In the genomic region with DNA sequence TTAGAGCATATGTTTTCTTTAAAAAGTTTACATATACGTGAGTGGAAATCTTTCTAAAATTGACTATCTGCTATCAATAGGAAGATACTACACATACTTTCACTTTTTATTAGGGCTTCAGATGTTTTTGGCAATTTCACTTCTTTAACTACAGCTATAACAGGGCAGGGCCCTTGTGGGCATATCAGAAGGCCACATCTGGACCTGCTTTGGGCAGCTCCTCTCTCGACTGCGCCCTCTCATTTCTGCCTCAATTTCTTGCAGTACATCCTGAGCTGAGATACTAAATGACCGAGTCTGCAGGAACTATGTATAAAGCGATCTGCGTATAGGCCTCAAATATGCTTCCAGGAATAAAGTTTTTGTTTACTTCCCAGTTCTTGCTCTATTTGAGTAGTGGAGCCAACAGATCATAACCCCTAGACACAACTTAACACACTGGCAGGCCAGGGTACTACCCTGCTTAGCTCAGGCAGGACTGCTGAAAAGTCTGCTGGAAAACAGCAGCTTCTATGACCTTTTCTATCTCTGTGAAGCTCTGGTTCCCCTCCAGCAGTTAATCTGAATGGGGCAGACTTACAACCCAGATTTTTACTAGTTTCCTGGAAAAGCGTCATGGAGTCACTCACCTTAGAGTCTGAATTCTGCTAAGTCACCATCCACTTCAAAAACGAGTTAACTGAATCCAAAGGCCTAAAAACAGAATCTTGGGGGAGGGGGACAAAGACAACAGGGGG, we compare ENCODE assay signal across 11 cellular contexts. TPM values are rescaled to one million over a fixed set of nuclear protein-coding genes. Genes with fewer than 3 reads are reported as not detected.
DNase-seq lines count a peak whose midpoint lies in the region; ATAC-seq lines count a peak whose summit lies in the region.
"Had no signal": no experiment of that assay in that cellular context is flagged by ENCODE, and none has a peak within 500 bp of the region (broad histone marks: within the 10 kb centered on the region; RNA-seq: fewer than 3 reads in every experiment).

No MANE protein-coding gene starts in this region.

- no peaks in the 10 kb centered on the region for H3K36me3 Mint-ChIP-seq in central memory CD8-positive, alpha-beta T cell (ENCODE audit: insufficient read depth)
- H3K36me3 Mint-ChIP-seq in naive thymus-derived CD8-positive, alpha-beta T cell, result peaks cover 0 to 7% (median 0%) of the 10 kb centered on the region in 3 donors

- peaks cover 23 to 28% of the 10 kb centered on the region in 2 donors for H3K4me1 ChIP-seq in muscle layer of duodenum (ENCODE audit: control insufficient read depth in 1 of 2, insufficient read depth in 2 of 2, low read length in 2 of 2)
- H3K4me1 ChIP-seq: ascending aorta had no signal

- H3K36me3 ChIP-seq in muscle layer of duodenum (ENCODE audit: control insufficient read depth in 1 of 2, insufficient read depth in 2 of 2, low read length in 2 of 2), result no peaks in the 10 kb centered on the region
- H3K36me3 ChIP-seq: ascending aorta had no signal

- no peaks in the 10 kb centered on the region for H3K9me3 ChIP-seq in muscle layer of duodenum (ENCODE audit: control insufficient read depth in 1 of 2, low read length in 2 of 2)
- H3K9me3 ChIP-seq: ascending aorta had no signal

- no peaks in the 10 kb centered on the region for H3K27me3 Mint-ChIP-seq in stimulated activated naive CD8-positive, alpha-beta T cell treated with anti-CD3 and anti-CD28 coated beads, Interleukin-15, amount 100 ng/mL, for 72 hours
- no peaks in the 10 kb centered on the region for H3K27me3 Mint-ChIP-seq in central memory CD8-positive, alpha-beta T cell
- H3K27me3 Mint-ChIP-seq in naive thymus-derived CD8-positive, alpha-beta T cell, result no peaks in the 10 kb centered on the region
- H3K27me3 Mint-ChIP-seq: memory B cell had no signal

- no peaks in the 10 kb centered on the region for H3K9me3 Mint-ChIP-seq in stimulated activated naive CD8-positive, alpha-beta T cell treated with anti-CD3 and anti-CD28 coated beads, Interleukin-15, amount 100 ng/mL, for 72 hours
- H3K9me3 Mint-ChIP-seq in central memory CD8-positive, alpha-beta T cell, result no peaks in the 10 kb centered on the region
- H3K9me3 Mint-ChIP-seq in naive thymus-derived CD8-positive, alpha-beta T cell, result no peaks in the 10 kb centered on the region
- H3K9me3 Mint-ChIP-seq: memory B cell had no signal

- H3K27ac ChIP-seq in muscle layer of duodenum (ENCODE audit: low read length), result peak overlapping the region; percentile 83
- H3K27ac ChIP-seq: ascending aorta had no signal

- H3K4me1 Mint-ChIP-seq in stimulated activated naive CD8-positive, alpha-beta T cell treated with anti-CD3 and anti-CD28 coated beads, Interleukin-15, amount 100 ng/mL, for 72 hours, result peaks cover 46% of the 10 kb centered on the region
- H3K4me1 Mint-ChIP-seq in central memory CD8-positive, alpha-beta T cell, result peaks cover 54% of the 10 kb centered on the region
- H3K4me1 Mint-ChIP-seq in naive thymus-derived CD8-positive, alpha-beta T cell, result peaks cover 27 to 79% (median 47%) of the 10 kb centered on the region in 4 donors

- peak overlapping the region; percentile 42 to 77 for H3K27ac Mint-ChIP-seq in stimulated activated naive CD8-positive, alpha-beta T cell treated with anti-CD3 and anti-CD28 coated beads, Interleukin-15, amount 100 ng/mL, for 72 hours
- peak overlapping the region; percentile 39 for H3K27ac Mint-ChIP-seq in central memory CD8-positive, alpha-beta T cell (ENCODE audit: low read depth)
- peak overlapping the region in 2 of 10 donors; percentile 11 to 36 for H3K27ac Mint-ChIP-seq in naive thymus-derived CD8-positive, alpha-beta T cell
- H3K27ac Mint-ChIP-seq: memory B cell had no signal

- H3K4me3 Mint-ChIP-seq in stimulated activated naive CD8-positive, alpha-beta T cell treated with anti-CD3 and anti-CD28 coated beads, Interleukin-15, amount 100 ng/mL, for 72 hours, result no peak overlapping the region
- no peak overlapping the region for H3K4me3 Mint-ChIP-seq in central memory CD8-positive, alpha-beta T cell
- no peak overlapping the region for H3K4me3 Mint-ChIP-seq in naive thymus-derived CD8-positive, alpha-beta T cell
- H3K4me3 Mint-ChIP-seq: memory B cell had no signal

- no peak for DNase-seq in stimulated activated naive CD8-positive, alpha-beta T cell treated with anti-CD3 and anti-CD28 coated beads, Interleukin-15, amount 100 ng/mL, for 72 hours
- no peak for DNase-seq in stimulated activated naive CD8-positive, alpha-beta T cell treated with anti-CD3 and anti-CD28 coated beads, Interleukin-15, Interleukin-2, amounts not matched to agents 100 U/mL and 50 U/mL, for 24 hours
- no peak for DNase-seq in central memory CD8-positive, alpha-beta T cell (ENCODE audit: low spot score in 2 of 2)
- DNase-seq in putamen (ENCODE audit: low spot score) (no peak), iPS-NIHi7 (ENCODE audit: extremely low spot score) (no peak)
- DNase-seq in activated CD8-positive, alpha-beta memory T cell treated with anti-CD3 and anti-CD28 coated beads, Interleukin-2, amount 50 U/mL, for 4 hours, result no peak
- DNase-seq in naive thymus-derived CD8-positive, alpha-beta T cell, result no peak
- DNase-seq: hypothalamus had no signal

- POLR2A ChIA-PET in naive thymus-derived CD8-positive, alpha-beta T cell (lab: Charles Lee), result no interaction called here

- no peak for ATAC-seq in stimulated activated naive CD8-positive, alpha-beta T cell treated with anti-CD3 and anti-CD28 coated beads, Interleukin-15, amount 100 ng/mL, for 72 hours
- no peak for ATAC-seq in stimulated activated naive CD8-positive, alpha-beta T cell treated with anti-CD3 and anti-CD28 coated beads, Interleukin-15, Interleukin-2, amounts not matched to agents 100 U/mL and 50 U/mL, for 24 hours
- ATAC-seq in central memory CD8-positive, alpha-beta T cell (replicated peaks; ENCODE audit: extremely low read depth, poor library complexity, severe bottlenecking), result no peak
- ATAC-seq in naive thymus-derived CD8-positive, alpha-beta T cell, result no peak

- peak overlapping the region in 1 of 2 donors; percentile 23 for H3K4me3 ChIP-seq in muscle layer of duodenum (ENCODE audit: low read depth in 1 of 2, low read length in 2 of 2)
- H3K4me3 ChIP-seq: ascending aorta had no signal

- H3K27me3 ChIP-seq in muscle layer of duodenum (ENCODE audit: low read depth, low read length), result no peaks in the 10 kb centered on the region
- H3K27me3 ChIP-seq: ascending aorta had no signal

RNA-seq across cellular contexts. Expression of a gene that starts 12.7 kb away (rescaled TPM):
- 10 to 100 TPM; 53.8 to 54.3 TPM for total RNA-seq in naive thymus-derived CD8-positive, alpha-beta T cell
- 10 to 100 TPM in 2 of 3 donors, 1 to 10 TPM in 1; 9.2 to 13.5 (median 10.1) TPM for polyA plus RNA-seq in naive thymus-derived CD8-positive, alpha-beta T cell
